ENCODE assay signal across 1 cellular context in the genomic region with DNA sequence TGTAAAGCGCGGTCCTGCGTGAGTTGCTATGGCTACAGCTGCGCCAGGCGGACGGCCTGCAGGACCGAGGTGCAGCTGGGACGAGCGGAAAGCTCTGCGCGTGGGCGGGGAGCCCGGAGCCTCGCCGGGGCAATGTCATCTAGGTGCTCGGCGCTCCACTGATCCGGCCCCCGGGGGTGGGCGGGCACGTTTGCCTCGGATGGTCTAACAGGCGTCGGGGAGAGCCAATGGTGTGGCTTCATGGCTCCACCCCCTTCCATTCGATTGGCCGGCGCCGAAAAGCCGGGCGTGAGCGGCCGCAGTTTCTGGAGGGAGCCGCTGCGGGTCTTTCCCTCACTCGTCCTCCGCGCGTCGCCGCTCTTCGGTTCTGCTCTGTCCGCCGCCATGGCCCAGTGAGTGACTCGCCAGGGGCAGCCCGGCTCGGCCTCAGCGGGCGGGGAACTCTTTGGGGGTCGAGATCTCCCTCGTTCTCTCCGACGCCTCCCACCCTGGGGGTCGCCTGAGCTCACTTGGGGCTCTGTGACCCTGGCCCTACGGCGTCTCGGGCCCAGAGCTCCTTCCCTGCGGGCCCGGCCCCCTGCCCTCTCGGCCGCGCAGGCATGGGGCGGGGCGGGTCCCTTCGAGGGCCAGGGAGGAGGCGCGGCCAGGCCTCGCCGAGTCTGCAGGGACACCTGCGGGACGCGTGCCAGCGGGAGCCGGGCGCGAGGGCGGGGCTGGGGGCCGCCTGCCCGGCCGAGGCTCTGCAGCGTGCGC.
TF ChIP-seq lines count a peak whose summit lies in the region.

PGD (plus strand) TSS at position 331 of the 753 bp plus-strand sequence; CDS start at position 385, 54 bp downstream.

TF ChIP-seq in HepG2, 621 proteins besides CTCF, POLR2A, EP300 and RAD21 (continued from another document and continues in another):
- TF ChIP-seq ZIK1 (CRISPR knock-in tag; IDR thresholded peaks at IDR 0.05; ENCODE audit: borderline replicate concordance, low read depth), result peak; percentile 87
- no peak for TF ChIP-seq PCBP2 (optimal IDR thresholded peaks at IDR 0.05; ENCODE audit: low read depth, low read length, poor library complexity, severe bottlenecking)
- peak; percentile 70 for TF ChIP-seq ERF (CRISPR knock-in tag; IDR thresholded peaks at IDR 0.05)
- peak; percentile 30; the same call in 1 of the 2 replicates for TF ChIP-seq TEAD2 (CRISPR knock-in tag; IDR thresholded peaks at IDR 0.05)
- TF ChIP-seq JARID2 (CRISPR knock-in tag; IDR thresholded peaks at IDR 0.05; ENCODE audit: insufficient replicate concordance), result peak; percentile 77
- TF ChIP-seq ZNF326 (CRISPR knock-in tag; IDR thresholded peaks at IDR 0.05; ENCODE audit: borderline replicate concordance), result no peak
- peak; percentile 61 for TF ChIP-seq HOXA3 (CRISPR knock-in tag; IDR thresholded peaks at IDR 0.05)
- TF ChIP-seq, protein P1, sequence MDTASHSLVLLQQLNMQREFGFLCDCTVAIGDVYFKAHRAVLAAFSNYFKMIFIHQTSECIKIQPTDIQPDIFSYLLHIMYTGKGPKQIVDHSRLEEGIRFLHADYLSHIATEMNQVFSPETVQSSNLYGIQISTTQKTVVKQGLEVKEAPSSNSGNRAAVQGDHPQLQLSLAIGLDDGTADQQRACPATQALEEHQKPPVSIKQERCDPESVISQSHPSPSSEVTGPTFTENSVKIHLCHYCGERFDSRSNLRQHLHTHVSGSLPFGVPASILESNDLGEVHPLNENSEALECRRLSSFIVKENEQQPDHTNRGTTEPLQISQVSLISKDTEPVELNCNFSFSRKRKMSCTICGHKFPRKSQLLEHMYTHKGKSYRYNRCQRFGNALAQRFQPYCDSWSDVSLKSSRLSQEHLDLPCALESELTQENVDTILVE (CRISPR knock-in tag; IDR thresholded peaks at IDR 0.05), result peak; percentile 41; the same call in 1 of the 2 replicates
- peak; percentile 43 for TF ChIP-seq MYC (CRISPR knock-in tag; IDR thresholded peaks at IDR 0.05; ENCODE audit: borderline replicate concordance)
- TF ChIP-seq ZNF75D (CRISPR knock-in tag; IDR thresholded peaks at IDR 0.05; ENCODE audit: borderline replicate concordance), result no peak
- TF ChIP-seq, protein P2, sequence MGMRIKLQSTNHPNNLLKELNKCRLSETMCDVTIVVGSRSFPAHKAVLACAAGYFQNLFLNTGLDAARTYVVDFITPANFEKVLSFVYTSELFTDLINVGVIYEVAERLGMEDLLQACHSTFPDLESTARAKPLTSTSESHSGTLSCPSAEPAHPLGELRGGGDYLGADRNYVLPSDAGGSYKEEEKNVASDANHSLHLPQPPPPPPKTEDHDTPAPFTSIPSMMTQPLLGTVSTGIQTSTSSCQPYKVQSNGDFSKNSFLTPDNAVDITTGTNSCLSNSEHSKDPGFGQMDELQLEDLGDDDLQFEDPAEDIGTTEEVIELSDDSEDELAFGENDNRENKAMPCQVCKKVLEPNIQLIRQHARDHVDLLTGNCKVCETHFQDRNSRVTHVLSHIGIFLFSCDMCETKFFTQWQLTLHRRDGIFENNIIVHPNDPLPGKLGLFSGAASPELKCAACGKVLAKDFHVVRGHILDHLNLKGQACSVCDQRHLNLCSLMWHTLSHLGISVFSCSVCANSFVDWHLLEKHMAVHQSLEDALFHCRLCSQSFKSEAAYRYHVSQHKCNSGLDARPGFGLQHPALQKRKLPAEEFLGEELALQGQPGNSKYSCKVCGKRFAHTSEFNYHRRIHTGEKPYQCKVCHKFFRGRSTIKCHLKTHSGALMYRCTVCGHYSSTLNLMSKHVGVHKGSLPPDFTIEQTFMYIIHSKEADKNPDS (CRISPR knock-in tag; IDR thresholded peaks at IDR 0.05), result no peak; the same call in 1 of the 2 replicates
- 0 out of 2 replicates have a peak, but pooled peaks have one; percentile 63 for TF ChIP-seq ZNF775 (CRISPR knock-in tag; IDR thresholded peaks at IDR 0.05; ENCODE audit: borderline replicate concordance)
- TF ChIP-seq, protein P3, sequence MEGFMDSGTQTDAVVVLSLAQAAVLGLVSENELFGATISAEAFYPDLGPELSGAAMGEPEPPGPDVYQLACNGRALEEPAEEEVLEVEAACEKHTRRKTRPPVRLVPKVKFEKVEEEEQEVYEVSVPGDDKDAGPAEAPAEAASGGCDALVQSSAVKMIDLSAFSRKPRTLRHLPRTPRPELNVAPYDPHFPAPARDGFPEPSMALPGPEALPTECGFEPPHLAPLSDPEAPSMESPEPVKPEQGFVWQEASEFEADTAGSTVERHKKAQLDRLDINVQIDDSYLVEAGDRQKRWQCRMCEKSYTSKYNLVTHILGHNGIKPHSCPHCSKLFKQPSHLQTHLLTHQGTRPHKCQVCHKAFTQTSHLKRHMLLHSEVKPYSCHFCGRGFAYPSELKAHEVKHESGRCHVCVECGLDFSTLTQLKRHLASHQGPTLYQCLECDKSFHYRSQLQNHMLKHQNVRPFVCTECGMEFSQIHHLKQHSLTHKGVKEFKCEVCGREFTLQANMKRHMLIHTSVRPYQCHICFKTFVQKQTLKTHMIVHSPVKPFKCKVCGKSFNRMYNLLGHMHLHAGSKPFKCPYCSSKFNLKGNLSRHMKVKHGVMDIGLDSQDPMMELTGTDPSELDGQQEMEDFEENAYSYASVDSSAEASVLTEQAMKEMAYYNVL (CRISPR knock-in tag; IDR thresholded peaks at IDR 0.05; ENCODE audit: borderline replicate concordance), result peak; percentile 46; the same call in 1 of the 2 replicates
- TF ChIP-seq POLR2G (IDR thresholded peaks at IDR 0.05; ENCODE audit: low read depth, low read length), result peak; percentile 94
- peak; percentile 93 for TF ChIP-seq ZNF709 (CRISPR knock-in tag; IDR thresholded peaks at IDR 0.05)
- TF ChIP-seq ZNF737 (CRISPR knock-in tag; IDR thresholded peaks at IDR 0.05; ENCODE audit: borderline replicate concordance), result no peak
- no peak for TF ChIP-seq ZNF7 (CRISPR knock-in tag; IDR thresholded peaks at IDR 0.05)
- TF ChIP-seq ZNF510 (CRISPR knock-in tag; IDR thresholded peaks at IDR 0.05; ENCODE audit: low read depth), result peak; percentile 94; the same call in 1 of the 2 replicates
- TF ChIP-seq LRRFIP1 (CRISPR knock-in tag; conservative IDR thresholded peaks at IDR 0.05), result no peak
- TF ChIP-seq, protein P4, sequence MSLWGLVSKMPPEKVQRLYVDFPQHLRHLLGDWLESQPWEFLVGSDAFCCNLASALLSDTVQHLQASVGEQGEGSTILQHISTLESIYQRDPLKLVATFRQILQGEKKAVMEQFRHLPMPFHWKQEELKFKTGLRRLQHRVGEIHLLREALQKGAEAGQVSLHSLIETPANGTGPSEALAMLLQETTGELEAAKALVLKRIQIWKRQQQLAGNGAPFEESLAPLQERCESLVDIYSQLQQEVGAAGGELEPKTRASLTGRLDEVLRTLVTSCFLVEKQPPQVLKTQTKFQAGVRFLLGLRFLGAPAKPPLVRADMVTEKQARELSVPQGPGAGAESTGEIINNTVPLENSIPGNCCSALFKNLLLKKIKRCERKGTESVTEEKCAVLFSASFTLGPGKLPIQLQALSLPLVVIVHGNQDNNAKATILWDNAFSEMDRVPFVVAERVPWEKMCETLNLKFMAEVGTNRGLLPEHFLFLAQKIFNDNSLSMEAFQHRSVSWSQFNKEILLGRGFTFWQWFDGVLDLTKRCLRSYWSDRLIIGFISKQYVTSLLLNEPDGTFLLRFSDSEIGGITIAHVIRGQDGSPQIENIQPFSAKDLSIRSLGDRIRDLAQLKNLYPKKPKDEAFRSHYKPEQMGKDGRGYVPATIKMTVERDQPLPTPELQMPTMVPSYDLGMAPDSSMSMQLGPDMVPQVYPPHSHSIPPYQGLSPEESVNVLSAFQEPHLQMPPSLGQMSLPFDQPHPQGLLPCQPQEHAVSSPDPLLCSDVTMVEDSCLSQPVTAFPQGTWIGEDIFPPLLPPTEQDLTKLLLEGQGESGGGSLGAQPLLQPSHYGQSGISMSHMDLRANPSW (CRISPR knock-in tag; IDR thresholded peaks at IDR 0.05; ENCODE audit: borderline replicate concordance), result no peak
- TF ChIP-seq PRDM10 (CRISPR knock-in tag; IDR thresholded peaks at IDR 0.05; ENCODE audit: low read depth), result 0 out of 2 replicates have a peak, but pooled peaks have one; percentile 58
- TF ChIP-seq, protein P5, sequence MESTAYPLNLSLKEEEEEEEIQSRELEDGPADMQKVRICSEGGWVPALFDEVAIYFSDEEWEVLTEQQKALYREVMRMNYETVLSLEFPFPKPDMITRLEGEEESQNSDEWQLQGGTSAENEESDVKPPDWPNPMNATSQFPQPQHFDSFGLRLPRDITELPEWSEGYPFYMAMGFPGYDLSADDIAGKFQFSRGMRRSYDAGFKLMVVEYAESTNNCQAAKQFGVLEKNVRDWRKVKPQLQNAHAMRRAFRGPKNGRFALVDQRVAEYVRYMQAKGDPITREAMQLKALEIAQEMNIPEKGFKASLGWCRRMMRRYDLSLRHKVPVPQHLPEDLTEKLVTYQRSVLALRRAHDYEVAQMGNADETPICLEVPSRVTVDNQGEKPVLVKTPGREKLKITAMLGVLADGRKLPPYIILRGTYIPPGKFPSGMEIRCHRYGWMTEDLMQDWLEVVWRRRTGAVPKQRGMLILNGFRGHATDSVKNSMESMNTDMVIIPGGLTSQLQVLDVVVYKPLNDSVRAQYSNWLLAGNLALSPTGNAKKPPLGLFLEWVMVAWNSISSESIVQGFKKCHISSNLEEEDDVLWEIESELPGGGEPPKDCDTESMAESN (CRISPR knock-in tag; conservative IDR thresholded peaks at IDR 0.05), result peak; percentile 84
- peak; percentile 81; the same call in 1 of the 2 replicates for TF ChIP-seq ZNF235 (CRISPR knock-in tag; IDR thresholded peaks at IDR 0.05; ENCODE audit: borderline replicate concordance)
- peak; percentile 59; the same call in 1 of the 2 replicates for TF ChIP-seq ZNF891 (CRISPR knock-in tag; IDR thresholded peaks at IDR 0.05)
- TF ChIP-seq CCDC6 (CRISPR knock-in tag; IDR thresholded peaks at IDR 0.05), result peak; percentile 49; the same call in 1 of the 2 replicates
- TF ChIP-seq NRL (CRISPR knock-in tag; IDR thresholded peaks at IDR 0.05; ENCODE audit: borderline replicate concordance), result no peak; the same call in 1 of the 2 replicates
- TF ChIP-seq TCF7L2 (IDR thresholded peaks at IDR 0.05; ENCODE audit: low read depth, low read length), result no peak
- TF ChIP-seq SP5 (CRISPR knock-in tag; IDR thresholded peaks at IDR 0.05; ENCODE audit: borderline replicate concordance, low read depth), result peak; percentile 62
- TF ChIP-seq ATAD3A (CRISPR knock-in tag; IDR thresholded peaks at IDR 0.05), result 0 out of 2 replicates have a peak, but pooled peaks have one; percentile 42
- TF ChIP-seq ELF4 (CRISPR knock-in tag; IDR thresholded peaks at IDR 0.05; ENCODE audit: borderline replicate concordance), result no peak
- peak in 1 of 2 experiments; percentile 83; a peak in 2 of 4 replicates for TF ChIP-seq KLF16 (CRISPR knock-in tag; IDR thresholded peaks at IDR 0.05)
- peak; percentile 88; the same call in 1 of the 2 replicates for TF ChIP-seq MTF2 (CRISPR knock-in tag; IDR thresholded peaks at IDR 0.05; ENCODE audit: borderline replicate concordance)
- peak; percentile 79 for TF ChIP-seq ZSCAN21 (CRISPR knock-in tag; IDR thresholded peaks at IDR 0.05; ENCODE audit: borderline replicate concordance)
- peak; percentile 50; the same call in 1 of the 2 replicates for TF ChIP-seq DMAP1 (CRISPR knock-in tag; IDR thresholded peaks at IDR 0.05)
- TF ChIP-seq ZNF556 (CRISPR knock-in tag; IDR thresholded peaks at IDR 0.05; ENCODE audit: borderline replicate concordance), result peak; percentile 74
- no peak for TF ChIP-seq JUNB (CRISPR knock-in tag; IDR thresholded peaks at IDR 0.05; ENCODE audit: borderline replicate concordance)
- TF ChIP-seq ZSCAN5A (CRISPR knock-in tag; IDR thresholded peaks at IDR 0.05; ENCODE audit: borderline replicate concordance), result 0 out of 2 replicates have a peak, but pooled peaks have one; percentile 28
- TF ChIP-seq MED8 (CRISPR knock-in tag; IDR thresholded peaks at IDR 0.05; ENCODE audit: insufficient replicate concordance), result peak; percentile 72
